Comparison of ENCODE assay signal across 11 cellular contexts in the genomic region with DNA sequence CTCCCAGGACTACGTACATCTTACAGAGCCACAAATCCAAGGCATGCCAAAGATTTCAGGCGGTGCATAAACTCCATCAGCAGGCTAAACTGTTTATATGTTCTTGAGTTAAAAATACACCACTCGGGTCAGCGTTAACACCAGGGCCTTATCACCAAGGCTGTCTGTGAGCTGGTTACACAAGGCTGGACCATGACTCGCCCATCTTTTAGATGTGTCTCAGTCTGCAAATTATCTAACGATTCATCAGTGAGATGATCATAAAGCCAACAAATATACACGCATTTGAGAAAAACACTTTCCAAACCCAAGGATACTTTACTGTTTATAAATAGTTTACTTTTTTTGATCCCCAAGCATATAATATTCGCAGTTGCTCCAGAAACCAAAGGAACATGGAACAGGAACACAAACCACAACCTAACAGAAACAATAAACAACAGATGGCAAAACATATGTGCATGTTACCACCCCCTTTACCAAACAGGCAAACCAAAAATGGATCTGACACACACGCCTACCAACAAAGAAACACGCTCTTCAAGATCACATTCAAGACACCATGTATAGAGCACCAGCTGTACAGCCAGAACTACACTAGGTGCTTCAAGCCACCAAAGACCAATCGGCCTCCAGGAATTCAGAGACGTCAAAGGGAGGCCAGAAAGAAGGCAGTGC. TPM values are rescaled to one million over a fixed set of nuclear protein-coding genes. Genes with fewer than 3 reads are reported as not detected.
DNase-seq lines count a peak whose midpoint lies in the region; ATAC-seq, FAIRE-seq and TF ChIP-seq lines count a peak whose summit lies in the region.
"Had no signal": no experiment of that assay in that cellular context is flagged by ENCODE, and none has a peak within 500 bp of the region (broad histone marks: within the 10 kb centered on the region; RNA-seq: fewer than 3 reads in every experiment).

No MANE protein-coding gene starts in this region.

- H3K9me3 Mint-ChIP-seq in osteocyte (ENCODE audit: unreplicated experiment) = no peaks in the 10 kb centered on the region
- H3K9me3 Mint-ChIP-seq: immature natural killer cell had no signal

- TF ChIP-seq CTCF in D721Med (IDR thresholded peaks at IDR 0.05; ENCODE audit: insufficient read depth, missing control alignments) (no peak), osteocyte (IDR thresholded peaks at IDR 0.05) (no peak)

- no peaks in the 10 kb centered on the region for H3K36me3 Mint-ChIP-seq in osteocyte (ENCODE audit: unreplicated experiment)
- H3K36me3 Mint-ChIP-seq: immature natural killer cell had no signal

- ATAC-seq in HG03521 (IDR thresholded peaks at IDR 0.05; ENCODE audit: unreplicated experiment) (no peak), HG03342 (IDR thresholded peaks at IDR 0.05; ENCODE audit: unreplicated experiment) (no peak)

- DNase-seq in D721Med (ENCODE audit: insufficient read length, low spot score) = no peak
- peak; percentile 45 for DNase-seq in NCI-H69 (lab: John Stamatoyannopoulos, UW)
- DNase-seq in fibroblast of gingiva (ENCODE audit: low read depth) = peak; percentile 91
- DNase-seq in osteocyte (ENCODE audit: extremely low spot score, unreplicated experiment) = no peak
- DNase-seq in NCI-H1930 (lab: John Stamatoyannopoulos, UW) = no peak
- DNase-seq in SK-N-DZ (ENCODE audit: low spot score) = no peak
- DNase-seq: activated naive CD8-positive, alpha-beta T cell treated with anti-CD3 and anti-CD28 coated beads, Interleukin-2, amount 10 ng/mL, durations not matched to agents 7 days and 5 days; immature natural killer cell; NCI-H2081 had no signal

- H3K4me3 Mint-ChIP-seq in osteocyte (ENCODE audit: unreplicated experiment) = no peak overlapping the region
- H3K4me3 Mint-ChIP-seq: activated naive CD8-positive, alpha-beta T cell treated with anti-CD3 and anti-CD28 coated beads, Interleukin-2, amount 10 ng/mL, durations not matched to agents 7 days and 5 days; immature natural killer cell had no signal

- peaks cover 71% of the 10 kb centered on the region for H3K4me1 Mint-ChIP-seq in osteocyte (ENCODE audit: unreplicated experiment)

- H3K27me3 Mint-ChIP-seq in osteocyte (ENCODE audit: unreplicated experiment) = no peaks in the 10 kb centered on the region
- H3K27me3 Mint-ChIP-seq: activated naive CD8-positive, alpha-beta T cell treated with anti-CD3 and anti-CD28 coated beads, Interleukin-2, amount 10 ng/mL, durations not matched to agents 7 days and 5 days had no signal

- peak; percentile 72 for FAIRE-seq in D721Med (lab: Jason Lieb, UNC)

- peak overlapping the region; percentile 93 for H3K27ac Mint-ChIP-seq in osteocyte (ENCODE audit: unreplicated experiment)
- H3K27ac Mint-ChIP-seq: activated naive CD8-positive, alpha-beta T cell treated with anti-CD3 and anti-CD28 coated beads, Interleukin-2, amount 10 ng/mL, durations not matched to agents 7 days and 5 days; immature natural killer cell had no signal

RNA-seq across cellular contexts. Expression of a gene that starts 15.4 kb away (rescaled TPM):
- 60.8 and 64.2 TPM in 2 replicates for total RNA-seq in osteocyte
- polyA plus RNA-seq in SK-N-DZ (2014; cell fraction: cytosol; rRNA removed) = 1.8 and 8.6 TPM in 2 replicates
- polyA plus RNA-seq in SK-N-DZ (2014; cell fraction: nucleus; rRNA removed) = 2.1 and 3.5 TPM in 2 replicates

Comparison
In these comparisons a context has a peak if more than half of its experiments do, and no peak if none do; other contexts are left out.
1. DNase-seq: peak in NCI-H69 (single experiment) and fibroblast of gingiva (single experiment); none in D721Med (single experiment), osteocyte (single experiment), NCI-H1930 (0 of 2) and SK-N-DZ (single experiment).